1 cellular context compared by ENCODE assay signal in the genomic region with DNA sequence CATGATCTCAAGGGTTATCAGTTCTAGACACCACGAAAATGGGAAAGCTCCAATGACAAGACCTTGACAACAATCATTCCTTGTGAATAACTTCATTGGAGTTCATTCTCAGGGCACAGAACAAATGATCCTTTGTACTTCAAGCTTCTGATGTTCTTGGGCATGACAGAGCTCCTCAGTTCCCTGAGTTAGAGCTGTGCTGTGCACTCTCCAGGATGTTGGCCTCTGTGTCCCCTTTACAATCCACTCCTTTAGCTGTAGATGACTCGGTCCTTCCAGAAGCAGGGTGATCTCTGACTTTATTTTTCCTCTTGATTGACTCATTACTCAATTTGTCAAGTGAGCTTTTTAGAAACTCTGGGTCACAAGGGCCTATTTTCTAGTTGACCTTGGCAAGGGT.
TF ChIP-seq lines count a peak whose summit lies in the region.

No MANE protein-coding gene starts in this region.

TF ChIP-seq in GM23338, 12 proteins besides CTCF, POLR2A, EP300 and RAD21:
- TF ChIP-seq JUNB (IDR thresholded peaks at IDR 0.05; ENCODE audit: unreplicated experiment): no peak
- TF ChIP-seq CREB1 (CRISPR knock-in tag; IDR thresholded peaks at IDR 0.05; ENCODE audit: low read depth): no peak
- TF ChIP-seq EZH2 (IDR thresholded peaks at IDR 0.05; ENCODE audit: low read depth, unreplicated experiment): no peak
- TF ChIP-seq NANOG (IDR thresholded peaks at IDR 0.05; ENCODE audit: borderline replicate concordance): no peak
- no peak for TF ChIP-seq STAT1 (IDR thresholded peaks at IDR 0.05; ENCODE audit: unreplicated experiment)
- TF ChIP-seq, protein P1, sequence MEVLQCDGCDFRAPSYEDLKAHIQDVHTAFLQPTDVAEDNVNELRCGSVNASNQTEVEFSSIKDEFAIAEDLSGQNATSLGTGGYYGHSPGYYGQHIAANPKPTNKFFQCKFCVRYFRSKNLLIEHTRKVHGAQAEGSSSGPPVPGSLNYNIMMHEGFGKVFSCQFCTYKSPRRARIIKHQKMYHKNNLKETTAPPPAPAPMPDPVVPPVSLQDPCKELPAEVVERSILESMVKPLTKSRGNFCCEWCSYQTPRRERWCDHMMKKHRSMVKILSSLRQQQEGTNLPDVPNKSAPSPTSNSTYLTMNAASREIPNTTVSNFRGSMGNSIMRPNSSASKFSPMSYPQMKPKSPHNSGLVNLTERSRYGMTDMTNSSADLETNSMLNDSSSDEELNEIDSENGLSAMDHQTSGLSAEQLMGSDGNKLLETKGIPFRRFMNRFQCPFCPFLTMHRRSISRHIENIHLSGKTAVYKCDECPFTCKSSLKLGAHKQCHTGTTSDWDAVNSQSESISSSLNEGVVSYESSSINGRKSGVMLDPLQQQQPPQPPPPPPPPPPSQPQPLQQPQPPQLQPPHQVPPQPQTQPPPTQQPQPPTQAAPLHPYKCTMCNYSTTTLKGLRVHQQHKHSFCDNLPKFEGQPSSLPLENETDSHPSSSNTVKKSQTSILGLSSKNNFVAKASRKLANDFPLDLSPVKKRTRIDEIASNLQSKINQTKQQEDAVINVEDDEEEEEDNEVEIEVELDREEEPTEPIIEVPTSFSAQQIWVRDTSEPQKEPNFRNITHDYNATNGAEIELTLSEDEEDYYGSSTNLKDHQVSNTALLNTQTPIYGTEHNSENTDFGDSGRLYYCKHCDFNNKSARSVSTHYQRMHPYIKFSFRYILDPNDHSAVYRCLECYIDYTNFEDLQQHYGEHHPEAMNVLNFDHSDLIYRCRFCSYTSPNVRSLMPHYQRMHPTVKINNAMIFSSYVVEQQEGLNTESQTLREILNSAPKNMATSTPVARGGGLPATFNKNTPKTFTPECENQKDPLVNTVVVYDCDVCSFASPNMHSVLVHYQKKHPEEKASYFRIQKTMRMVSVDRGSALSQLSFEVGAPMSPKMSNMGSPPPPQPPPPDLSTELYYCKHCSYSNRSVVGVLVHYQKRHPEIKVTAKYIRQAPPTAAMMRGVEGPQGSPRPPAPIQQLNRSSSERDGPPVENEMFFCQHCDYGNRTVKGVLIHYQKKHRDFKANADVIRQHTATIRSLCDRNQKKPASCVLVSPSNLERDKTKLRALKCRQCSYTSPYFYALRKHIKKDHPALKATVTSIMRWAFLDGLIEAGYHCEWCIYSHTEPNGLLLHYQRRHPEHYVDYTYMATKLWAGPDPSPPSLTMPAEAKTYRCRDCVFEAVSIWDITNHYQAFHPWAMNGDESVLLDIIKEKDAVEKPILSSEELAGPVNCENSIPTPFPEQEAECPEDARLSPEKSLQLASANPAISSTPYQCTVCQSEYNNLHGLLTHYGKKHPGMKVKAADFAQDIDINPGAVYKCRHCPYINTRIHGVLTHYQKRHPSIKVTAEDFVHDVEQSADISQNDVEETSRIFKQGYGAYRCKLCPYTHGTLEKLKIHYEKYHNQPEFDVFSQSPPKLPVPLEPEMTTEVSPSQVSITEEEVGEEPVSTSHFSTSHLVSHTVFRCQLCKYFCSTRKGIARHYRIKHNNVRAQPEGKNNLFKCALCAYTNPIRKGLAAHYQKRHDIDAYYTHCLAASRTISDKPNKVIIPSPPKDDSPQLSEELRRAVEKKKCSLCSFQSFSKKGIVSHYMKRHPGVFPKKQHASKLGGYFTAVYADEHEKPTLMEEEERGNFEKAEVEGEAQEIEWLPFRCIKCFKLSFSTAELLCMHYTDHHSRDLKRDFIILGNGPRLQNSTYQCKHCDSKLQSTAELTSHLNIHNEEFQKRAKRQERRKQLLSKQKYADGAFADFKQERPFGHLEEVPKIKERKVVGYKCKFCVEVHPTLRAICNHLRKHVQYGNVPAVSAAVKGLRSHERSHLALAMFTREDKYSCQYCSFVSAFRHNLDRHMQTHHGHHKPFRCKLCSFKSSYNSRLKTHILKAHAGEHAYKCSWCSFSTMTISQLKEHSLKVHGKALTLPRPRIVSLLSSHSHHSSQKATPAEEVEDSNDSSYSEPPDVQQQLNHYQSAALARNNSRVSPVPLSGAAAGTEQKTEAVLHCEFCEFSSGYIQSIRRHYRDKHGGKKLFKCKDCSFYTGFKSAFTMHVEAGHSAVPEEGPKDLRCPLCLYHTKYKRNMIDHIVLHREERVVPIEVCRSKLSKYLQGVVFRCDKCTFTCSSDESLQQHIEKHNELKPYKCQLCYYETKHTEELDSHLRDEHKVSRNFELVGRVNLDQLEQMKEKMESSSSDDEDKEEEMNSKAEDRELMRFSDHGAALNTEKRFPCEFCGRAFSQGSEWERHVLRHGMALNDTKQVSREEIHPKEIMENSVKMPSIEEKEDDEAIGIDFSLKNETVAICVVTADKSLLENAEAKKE (CRISPR knock-in tag; IDR thresholded peaks at IDR 0.05): no peak
- TF ChIP-seq ZNF114 (CRISPR knock-in tag; IDR thresholded peaks at IDR 0.05): no peak
- TF ChIP-seq POLR2AphosphoS5 (IDR thresholded peaks at IDR 0.05; ENCODE audit: low read depth): no peak
- TF ChIP-seq REST (IDR thresholded peaks at IDR 0.05; ENCODE audit: unreplicated experiment): no peak
- no peak for TF ChIP-seq ETS1 (IDR thresholded peaks at IDR 0.05)
- TF ChIP-seq EZH2phosphoT487 (IDR thresholded peaks at IDR 0.05; ENCODE audit: unreplicated experiment): no peak
- no peak for TF ChIP-seq ZNF331 (CRISPR knock-in tag; IDR thresholded peaks at IDR 0.05; ENCODE audit: low read depth)
